2 cellular contexts compared by ENCODE assay signal in genomic region chr3:156630773-156631093, GRCh38.
TF ChIP-seq lines count a peak whose summit lies in the region.

No MANE protein-coding gene starts in this region.

TF ChIP-seq in H1, 55 proteins besides CTCF, POLR2A, EP300 and RAD21:
- TF ChIP-seq NRF1 (IDR thresholded peaks at IDR 0.05; ENCODE audit: low read depth, low read length): no peak
- no peak for TF ChIP-seq RFX5 (IDR thresholded peaks at IDR 0.05; ENCODE audit: borderline replicate concordance, low read depth, low read length)
- TF ChIP-seq MAFK (IDR thresholded peaks at IDR 0.05; ENCODE audit: low read depth, low read length): no peak
- no peak for TF ChIP-seq SRF (IDR thresholded peaks at IDR 0.05; ENCODE audit: low read depth, low read length)
- no peak for TF ChIP-seq HDAC2 (IDR thresholded peaks at IDR 0.05; ENCODE audit: borderline replicate concordance in 1 of 2, low read depth in 2 of 2, low read length in 2 of 2)
- no peak for TF ChIP-seq CBX8 (IDR thresholded peaks at IDR 0.05; ENCODE audit: borderline replicate concordance, low read depth, low read length)
- TF ChIP-seq CREB1 (IDR thresholded peaks at IDR 0.05): no peak
- TF ChIP-seq GABPA (IDR thresholded peaks at IDR 0.05; ENCODE audit: borderline replicate concordance, insufficient read depth, low read length): no peak
- TF ChIP-seq SIN3A (conservative IDR thresholded peaks at IDR 0.05 in 1 of 2, IDR thresholded peaks at IDR 0.05 in 1 of 2; ENCODE audit: low read depth in 1 of 2, low read length in 2 of 2): no peak
- TF ChIP-seq SIX5 (IDR thresholded peaks at IDR 0.05; ENCODE audit: low read depth, low read length): no peak
- no peak for TF ChIP-seq TBP (IDR thresholded peaks at IDR 0.05; ENCODE audit: low read depth, low read length)
- TF ChIP-seq KDM1A (IDR thresholded peaks at IDR 0.05; ENCODE audit: borderline replicate concordance, low read length): no peak
- TF ChIP-seq CHD2 (IDR thresholded peaks at IDR 0.05; ENCODE audit: low read length): no peak
- TF ChIP-seq CEBPB (IDR thresholded peaks at IDR 0.05; ENCODE audit: low read depth, low read length): no peak
TF ChIP-seq in H1: peak in this region for 0.

TF ChIP-seq in HEK293T, 16 proteins besides CTCF, POLR2A, EP300 and RAD21:
- TF ChIP-seq TARDBP (IDR thresholded peaks at IDR 0.05) (no peak), FOXM1 (IDR thresholded peaks at IDR 0.05; ENCODE audit: borderline replicate concordance) (no peak), HDGF (IDR thresholded peaks at IDR 0.05; ENCODE audit: borderline replicate concordance) (no peak), FOXK2 (IDR thresholded peaks at IDR 0.05) (no peak), NFRKB (IDR thresholded peaks at IDR 0.05) (no peak), SUZ12 (IDR thresholded peaks at IDR 0.05) (no peak), PKNOX1 (IDR thresholded peaks at IDR 0.05) (no peak), CTBP1 (IDR thresholded peaks at IDR 0.05; ENCODE audit: borderline replicate concordance) (no peak), SP1 (IDR thresholded peaks at IDR 0.05) (no peak), ARNT (IDR thresholded peaks at IDR 0.05) (no peak), ELF4 (IDR thresholded peaks at IDR 0.05) (no peak), LEF1 (IDR thresholded peaks at IDR 0.05; ENCODE audit: borderline replicate concordance) (no peak), ZNF384 (IDR thresholded peaks at IDR 0.05) (no peak)
